ENCODE assay signal across 14 cellular contexts in genomic region chrX:1164322-1165288, GRCh38. TPM values are rescaled to one million over a fixed set of nuclear protein-coding genes. Genes with fewer than 3 reads are reported as not detected.
DNase-seq lines count a peak whose midpoint lies in the region; ATAC-seq and TF ChIP-seq lines count a peak whose summit lies in the region.
"Had no signal": no experiment of that assay in that cellular context is flagged by ENCODE, and none has a peak within 500 bp of the region (broad histone marks: within the 10 kb centered on the region; RNA-seq: fewer than 3 reads in every experiment).

No MANE protein-coding gene starts in this region.

- H3K4me3 Mint-ChIP-seq in naive thymus-derived CD8-positive, alpha-beta T cell: peak overlapping the region in 8 of 10 donors; percentile 14 to 69 (median 34)
- H3K4me3 Mint-ChIP-seq in HFFc6: no peak overlapping the region

- no peaks in the 10 kb centered on the region for H3K36me3 Mint-ChIP-seq in naive thymus-derived CD8-positive, alpha-beta T cell
- H3K36me3 Mint-ChIP-seq in HFFc6 (ENCODE audit: low read depth): 0 out of 2 replicates have a peak, but pooled peaks cover 2% of the 10 kb centered on the region

- in situ Hi-C loops in GM23248 (cut with MboI): no loop called here

- H3K9ac ChIP-seq in SK-N-SH: no peak overlapping the region
- no peak overlapping the region for H3K9ac ChIP-seq in GM23248

- TF ChIP-seq RAD21 in SK-N-SH (IDR thresholded peaks at IDR 0.05; ENCODE audit: low read length): no peak

- H3K9me2 ChIP-seq in SK-N-SH (no peaks in the 10 kb centered on the region), GM23248 (ENCODE audit: insufficient read depth) (no peaks in the 10 kb centered on the region)

- H3K27me3 ChIP-seq in SK-N-SH (ENCODE audit: insufficient read depth): no peaks in the 10 kb centered on the region
- no peaks in the 10 kb centered on the region for H3K27me3 ChIP-seq in GM23248 (replicated peaks; ENCODE audit: insufficient read depth)
- H3K27me3 ChIP-seq in esophagus squamous epithelium: peaks cover 0 to 20% (median 0%) of the 10 kb centered on the region in 4 donors

- H3K4me1 ChIP-seq in SK-N-SH (ENCODE audit: control insufficient read depth in 1 of 2, insufficient read depth in 2 of 2, low read depth in 1 of 2, low read length in 1 of 2): no peaks in the 10 kb centered on the region
- H3K4me1 ChIP-seq in GM23248 (ENCODE audit: insufficient read depth): no peaks in the 10 kb centered on the region
- H3K4me1 ChIP-seq in esophagus squamous epithelium: peaks cover 0 to 4% (median 0%) of the 10 kb centered on the region in 3 donors

- WGBS in SK-N-SH (ENCODE audit: low lambda C conversion rate): 29% methylated on average over 18 of the region's 18 CpGs
- 8 to 10% methylated on average over 18 of the region's 18 CpGs for WGBS in GM23248 (ENCODE audit: low coverage in 1 of 2, low lambda C conversion rate in 2 of 2, missing lambda C conversion rate in 2 of 2), 2 experiments
- WGBS in esophagus squamous epithelium, 2 donors: 19 to 28% methylated on average over 18 of the region's 18 CpGs

- POLR2A ChIA-PET in SK-N-SH (lab: Yijun Ruan, JAX): no interaction called here
- POLR2A ChIA-PET in naive thymus-derived CD8-positive, alpha-beta T cell (lab: Charles Lee): no interaction called here

- DNase-seq in SK-N-SH (peak; percentile 16), GM23248 (peak; percentile 24), cerebellar cortex (ENCODE audit: low spot score) (peak; percentile 17), HFFc6 (no peak), NCI-H1694 (lab: John Stamatoyannopoulos, UW) (no peak), esophagus squamous epithelium (lab: John Stamatoyannopoulos, UW) (no peak)
- peak in 2 of 10 donors; percentile 40 to 52 for DNase-seq in naive thymus-derived CD8-positive, alpha-beta T cell
- DNase-seq: anterior cingulate cortex, NCI-H1105, NCI-H748 treated with DMSO at 0.1 percent for 48 hours had no signal

- H3K9me3 ChIP-seq in SK-N-SH (no peaks in the 10 kb centered on the region), GM23248 (ENCODE audit: low read depth) (no peaks in the 10 kb centered on the region), esophagus squamous epithelium (no peaks in the 10 kb centered on the region)
- H3K9me3 ChIP-seq: neutrophil had no signal

- intact Hi-C loops in esophagus squamous epithelium (cut with DNase I): no loop called here

- peaks cover 1 to 34% (median 9%) of the 10 kb centered on the region in 5 donors for H3K27me3 Mint-ChIP-seq in naive thymus-derived CD8-positive, alpha-beta T cell
- peaks cover 18% of the 10 kb centered on the region for H3K27me3 Mint-ChIP-seq in HFFc6 (ENCODE audit: insufficient read depth)

- H3K36me3 ChIP-seq in SK-N-SH (replicated peaks in 1 of 2; ENCODE audit: control insufficient read depth in 1 of 2, insufficient read depth in 2 of 2, low read length in 1 of 2): no peaks in the 10 kb centered on the region
- H3K36me3 ChIP-seq in GM23248 (ENCODE audit: low read depth): no peaks in the 10 kb centered on the region
- H3K36me3 ChIP-seq in esophagus squamous epithelium: no peaks in the 10 kb centered on the region
- H3K36me3 ChIP-seq: neutrophil had no signal

- peaks cover 12% of the 10 kb centered on the region for H3F3A ChIP-seq in SK-N-SH (replicated peaks; ENCODE audit: insufficient read depth)
- H3F3A ChIP-seq in GM23248 (ENCODE audit: insufficient read depth): no peaks in the 10 kb centered on the region

- H2AFZ ChIP-seq in SK-N-SH (ENCODE audit: low read depth) (no peak overlapping the region), GM23248 (no peak overlapping the region)

- no peak for TF ChIP-seq POLR2A in esophagus squamous epithelium (IDR thresholded peaks at IDR 0.05)

- peaks cover 0 to 4% (median 0%) of the 10 kb centered on the region in 9 donors for H3K9me3 Mint-ChIP-seq in naive thymus-derived CD8-positive, alpha-beta T cell
- peaks cover 9% of the 10 kb centered on the region for H3K9me3 Mint-ChIP-seq in HFFc6

- no peak overlapping the region for H3K4me3 ChIP-seq in SK-N-SH (ENCODE audit: low read depth in 2 of 2, low read length in 1 of 2)
- no peak overlapping the region for H3K4me3 ChIP-seq in GM23248
- H3K4me3 ChIP-seq in esophagus squamous epithelium: no peak overlapping the region

- peaks cover 17 to 25% (median 24%) of the 10 kb centered on the region in 4 donors for H3K4me1 Mint-ChIP-seq in naive thymus-derived CD8-positive, alpha-beta T cell
- H3K4me1 Mint-ChIP-seq in HFFc6 (ENCODE audit: low read depth): no peaks in the 10 kb centered on the region

- H3K27ac ChIP-seq in SK-N-SH (ENCODE audit: low read depth in 2 of 2, low read length in 1 of 2) (no peak overlapping the region), GM23248 (no peak overlapping the region), esophagus squamous epithelium (no peak overlapping the region)
- H3K27ac ChIP-seq: 22Rv1, neutrophil had no signal

- peak overlapping the region in 3 of 10 donors; percentile 9 to 70 (median 35) for H3K27ac Mint-ChIP-seq in naive thymus-derived CD8-positive, alpha-beta T cell
- no peak overlapping the region for H3K27ac Mint-ChIP-seq in HFFc6

- no peak for ATAC-seq in SK-N-SH treated with all-trans-retinoic acid at 6 μM for 48 hours
- no peak for ATAC-seq in naive thymus-derived CD8-positive, alpha-beta T cell

- CTCF ChIA-PET in SK-N-SH (lab: Yijun Ruan, JAX): no interaction called here

- TF ChIP-seq CTCF in SK-N-SH (IDR thresholded peaks at IDR 0.05): no peak
- no peak for TF ChIP-seq CTCF in HFFc6 (IDR thresholded peaks at IDR 0.05)
- no peak for TF ChIP-seq CTCF in esophagus squamous epithelium (IDR thresholded peaks at IDR 0.05)

- no peak overlapping the region for H3K4me2 ChIP-seq in SK-N-SH
- H3K4me2 ChIP-seq in GM23248 (ENCODE audit: unreplicated experiment): no peak overlapping the region

- no peak for TF ChIP-seq EP300 in SK-N-SH (IDR thresholded peaks at IDR 0.05; ENCODE audit: borderline replicate concordance in 1 of 2, low read depth in 1 of 2, low read length in 1 of 2)

- H3K79me2 ChIP-seq in SK-N-SH (ENCODE audit: insufficient read depth) (no peaks in the 10 kb centered on the region), GM23248 (ENCODE audit: insufficient read depth) (no peaks in the 10 kb centered on the region)

- no peaks in the 10 kb centered on the region for H4K20me1 ChIP-seq in SK-N-SH (ENCODE audit: insufficient read depth)
- no peaks in the 10 kb centered on the region for H4K20me1 ChIP-seq in GM23248 (ENCODE audit: insufficient read depth)

TF ChIP-seq in SK-N-SH, 30 proteins besides CTCF, POLR2A, EP300 and RAD21 (continues in another document):
- TF ChIP-seq CHD2 (IDR thresholded peaks at IDR 0.05; ENCODE audit: low read length, partially characterized antibody) (no peak), EZH2phosphoT487 (IDR thresholded peaks at IDR 0.05; ENCODE audit: borderline replicate concordance, low read depth) (no peak), GATA2 (CRISPR knock-in tag; IDR thresholded peaks at IDR 0.05) (no peak), GABPA (IDR thresholded peaks at IDR 0.05; ENCODE audit: low read depth) (no peak), TEAD4 (IDR thresholded peaks at IDR 0.05; ENCODE audit: borderline replicate concordance, insufficient read depth) (no peak)
- TF ChIP-seq, protein P1, sequence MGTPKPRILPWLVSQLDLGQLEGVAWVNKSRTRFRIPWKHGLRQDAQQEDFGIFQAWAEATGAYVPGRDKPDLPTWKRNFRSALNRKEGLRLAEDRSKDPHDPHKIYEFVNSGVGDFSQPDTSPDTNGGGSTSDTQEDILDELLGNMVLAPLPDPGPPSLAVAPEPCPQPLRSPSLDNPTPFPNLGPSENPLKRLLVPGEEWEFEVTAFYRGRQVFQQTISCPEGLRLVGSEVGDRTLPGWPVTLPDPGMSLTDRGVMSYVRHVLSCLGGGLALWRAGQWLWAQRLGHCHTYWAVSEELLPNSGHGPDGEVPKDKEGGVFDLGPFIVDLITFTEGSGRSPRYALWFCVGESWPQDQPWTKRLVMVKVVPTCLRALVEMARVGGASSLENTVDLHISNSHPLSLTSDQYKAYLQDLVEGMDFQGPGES (IDR thresholded peaks at IDR 0.05; ENCODE audit: low read depth, low read length): no peak

TF ChIP-seq in SK-N-SH treated with all-trans-retinoic acid at 6 μM for 48 hours, 23 proteins besides CTCF, POLR2A, EP300 and RAD21 (continues in another document):
- TF ChIP-seq ZC3H10 (CRISPR knock-in tag; IDR thresholded peaks at IDR 0.05) (no peak), BACH2 (CRISPR knock-in tag; IDR thresholded peaks at IDR 0.05; ENCODE audit: borderline replicate concordance) (no peak), POU6F1 (CRISPR knock-in tag; IDR thresholded peaks at IDR 0.05; ENCODE audit: borderline replicate concordance, low read depth) (no peak)

RNA-seq across cellular contexts. Expression of gene CRLF2, which starts 47.8 kb away (rescaled TPM):
- polyA plus RNA-seq in SK-N-SH (2012; rRNA removed): not detected in 2 replicates
- polyA plus RNA-seq in SK-N-SH (2012; cell fraction: cytosol; rRNA removed): not detected in 2 replicates
- polyA plus RNA-seq in SK-N-SH (2012; cell fraction: nucleus; rRNA removed): not detected in 2 replicates
- not detected in 2 replicates for total RNA-seq in GM23248 (2014; rRNA removed; shearing (Covaris generic))
- not detected in 2 replicates for polyA plus RNA-seq in GM23248 (2016; fragmentation: Nextera tagmentation; extraction: Ambion mirVana)
- total RNA-seq in naive thymus-derived CD8-positive, alpha-beta T cell: not detected
- not detected for polyA plus RNA-seq in naive thymus-derived CD8-positive, alpha-beta T cell
- total RNA-seq in HFFc6 (2021; fragmentation: NEBNext Ultra II Directional; extraction: Animal tissue kit (Norgen Biotek cat#: 25700)): under 1 TPM in 2 of 6 experiments, not detected in 4; 0.15 to 0.16 TPM
- total RNA-seq in esophagus squamous epithelium: under 1 TPM in 1 of 4 donors, not detected in 3; 0.95 TPM
- total RNA-seq: activated CD8-positive, alpha-beta memory T cell treated with anti-CD3 and anti-CD28 coated beads for 36 hours had no signal

Comparison
In these comparisons a context has a peak if more than half of its experiments do, and no peak if none do; other contexts are left out.
1. DNase-seq: peak in SK-N-SH (single experiment), GM23248 (single experiment) and cerebellar cortex (single experiment); none in HFFc6 (single experiment), NCI-H1694 (single experiment) and esophagus squamous epithelium (single experiment).